29 cellular contexts compared by ENCODE assay signal in the genomic region with DNA sequence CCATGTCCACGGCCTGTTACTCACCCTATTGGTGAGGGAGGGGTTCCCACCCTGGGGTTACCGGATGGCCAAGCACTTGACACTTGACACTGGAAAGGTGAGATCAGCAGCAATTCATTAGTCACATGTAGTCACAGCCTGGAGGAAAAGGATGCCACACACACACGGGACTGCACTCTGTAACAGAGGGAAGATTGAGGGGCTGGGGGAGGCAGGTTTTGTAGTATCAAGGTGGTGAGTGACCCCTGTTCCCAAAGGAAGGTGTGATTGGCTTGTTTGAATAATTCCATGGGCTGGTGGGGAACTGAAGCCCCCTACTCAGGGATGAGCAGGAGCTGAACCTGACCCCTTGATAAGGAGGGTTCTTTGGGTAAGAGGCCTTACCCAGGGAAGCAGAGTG.
"Had no signal": no experiment of that assay in that cellular context is flagged by ENCODE, and none has a peak within 500 bp of the region (broad histone marks: within the 10 kb centered on the region; RNA-seq: fewer than 3 reads in every experiment).

No MANE protein-coding gene starts in this region.

- H3K27ac ChIP-seq: colonic mucosa, coronary artery, dorsolateral prefrontal cortex, epithelial cell of prostate, esophagus muscularis mucosa, esophagus squamous epithelium, foreskin keratinocyte, gastrocnemius medialis, gastroesophageal sphincter, heart left ventricle, heart right ventricle had no signal

- FAIRE-seq: colon, endometrium, endothelial cell of umbilical vein, frontal cortex had no signal

- H3K27ac Mint-ChIP-seq: dendritic cell treated with granulocyte-macrophage colony-stimulating factor and Interleukin-4, amounts not matched to agents 40 ng/mL and 50 ng/mL, for 4 days; effector memory CD8-positive, alpha-beta T cell; endodermal cell had no signal

- H3K4me1 Mint-ChIP-seq: endodermal cell had no signal

- H3K9me3 Mint-ChIP-seq: effector memory CD8-positive, alpha-beta T cell had no signal

- H3K27me3 ChIP-seq: colonic mucosa, esophagus muscularis mucosa, esophagus squamous epithelium, foreskin keratinocyte, gastrocnemius medialis, gastroesophageal sphincter, heart left ventricle, heart right ventricle had no signal

- DNase-seq: colonic mucosa; cortex of kidney; dermis blood vessel endothelial cell; dorsolateral prefrontal cortex; effector CD4-positive, alpha-beta T cell; effector CD8-positive, alpha-beta T cell; effector memory CD4-positive, alpha-beta T cell; effector memory CD8-positive, alpha-beta T cell; endodermal cell; erythroblast; esophagus squamous epithelium; foreskin fibroblast; foreskin keratinocyte; foreskin melanocyte; gastrocnemius medialis; glutamatergic neuron; head of caudate nucleus; heart left ventricle; heart right ventricle had no signal

- H3K36me3 ChIP-seq: colonic mucosa, esophagus muscularis mucosa, esophagus squamous epithelium, gastrocnemius medialis, gastroesophageal sphincter, heart left ventricle, heart right ventricle had no signal

- ATAC-seq: effector memory CD8-positive, alpha-beta T cell; esophagus mucosa; foreskin keratinocyte; gastrocnemius medialis; gastroesophageal sphincter; heart left ventricle; heart right ventricle had no signal

- H3K4me3 Mint-ChIP-seq: dendritic cell treated with granulocyte-macrophage colony-stimulating factor and Interleukin-4, amounts not matched to agents 40 ng/mL and 50 ng/mL, for 4 days; effector memory CD8-positive, alpha-beta T cell; endodermal cell had no signal

- H3K9me3 ChIP-seq: colonic mucosa, esophagus squamous epithelium, gastrocnemius medialis had no signal

- H3K27me3 Mint-ChIP-seq: dendritic cell treated with granulocyte-macrophage colony-stimulating factor and Interleukin-4, amounts not matched to agents 40 ng/mL and 50 ng/mL, for 4 days had no signal

- H3K4me3 ChIP-seq: colonic mucosa, coronary artery, dorsolateral prefrontal cortex, esophagus muscularis mucosa, esophagus squamous epithelium, gastrocnemius medialis, gastroesophageal sphincter, heart left ventricle, heart right ventricle had no signal

- H3K4me1 ChIP-seq: colonic mucosa, esophagus muscularis mucosa, esophagus squamous epithelium, foreskin keratinocyte, gastrocnemius medialis, gastroesophageal sphincter, heart left ventricle, heart right ventricle had no signal
